ENCODE assay signal across 25 cellular contexts in the genomic region with DNA sequence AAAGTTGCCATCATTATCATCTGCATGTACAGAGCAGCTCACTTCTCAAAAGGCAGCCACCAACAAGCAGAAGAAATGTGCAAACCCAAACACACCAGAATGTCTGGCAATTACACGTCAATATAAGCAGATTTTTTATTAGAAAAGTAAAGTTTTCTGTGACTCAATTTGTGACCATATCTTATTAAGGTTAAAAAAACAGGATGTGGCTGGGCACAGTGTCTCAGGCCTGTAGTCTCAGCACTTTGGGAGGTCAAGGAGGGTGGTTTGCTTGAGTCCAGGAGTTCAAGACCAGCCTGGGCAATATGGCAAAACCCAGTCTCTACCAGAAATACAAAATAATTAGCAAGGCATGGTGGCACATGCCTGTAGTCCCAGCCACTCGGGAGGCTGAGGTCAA.
"Had no signal": no experiment of that assay in that cellular context is flagged by ENCODE, and none has a peak within 500 bp of the region (broad histone marks: within the 10 kb centered on the region; RNA-seq: fewer than 3 reads in every experiment).

No MANE protein-coding gene starts in this region.

- H3K9me3 ChIP-seq: neutrophil, testis, transverse colon, upper lobe of right lung, uterus had no signal

- DNase-seq: dorsolateral prefrontal cortex; effector CD8-positive, alpha-beta T cell; endodermal cell; foreskin melanocyte; hypothalamus; immature natural killer cell; islet precursor cell; left ventricle myocardium superior; naive B cell; stimulated activated CD4-positive, alpha-beta T cell treated with anti-CD3 and anti-CD28 coated beads, Interleukin-2, amount 100 ng/mL, for 24 hours; stimulated activated CD4-positive, alpha-beta T cell treated with anti-CD3 and anti-CD28 coated beads, Interleukin-4, amount 100 ng/mL, for 24 hours; stimulated activated naive CD8-positive, alpha-beta T cell treated with anti-CD3 and anti-CD28 coated beads, Interleukin-15, Interleukin-2, amounts not matched to agents 100 U/mL and 50 U/mL, for 24 hours; substantia nigra; testis; transverse colon; upper lobe of right lung; uterus had no signal

- H3K4me1 ChIP-seq: uterus had no signal

- H3K4me3 ChIP-seq: dorsolateral prefrontal cortex, lung, testis, transverse colon, upper lobe of right lung, uterus had no signal

- H2AFZ ChIP-seq: parathyroid adenoma had no signal

- ATAC-seq: esophagus mucosa; left ventricle myocardium superior; natural killer cell treated with Interleukin-12 subunit alpha and Interleukin-12 subunit beta and Interleukin-15 and Interleukin-18, amount 100 ng/mL, for 72 hours; sciatic nerve; stimulated activated memory B cell treated with anti-CD40 and anti-IgM and Interleukin-4, amounts not matched to agents 10 μg/mL and 1 μg/mL and 100 μg/mL, for 72 hours; stimulated activated naive CD8-positive, alpha-beta T cell treated with anti-CD3 and anti-CD28 coated beads, Interleukin-15, Interleukin-2, amounts not matched to agents 100 U/mL and 50 U/mL, for 24 hours; upper lobe of right lung had no signal

- H3K27ac ChIP-seq: dorsolateral prefrontal cortex, epithelial cell of prostate, neutrophil, parathyroid adenoma, testis, transverse colon, upper lobe of right lung, uterus had no signal

- H3K9ac ChIP-seq: parathyroid adenoma had no signal

- H3K36me3 ChIP-seq: neutrophil, transverse colon, upper lobe of right lung, uterus had no signal

- H3K79me2 ChIP-seq: parathyroid adenoma had no signal

- H3K27me3 ChIP-seq: dorsolateral prefrontal cortex, neutrophil, testis, transverse colon, upper lobe of right lung, uterus had no signal
